In the genomic region with DNA sequence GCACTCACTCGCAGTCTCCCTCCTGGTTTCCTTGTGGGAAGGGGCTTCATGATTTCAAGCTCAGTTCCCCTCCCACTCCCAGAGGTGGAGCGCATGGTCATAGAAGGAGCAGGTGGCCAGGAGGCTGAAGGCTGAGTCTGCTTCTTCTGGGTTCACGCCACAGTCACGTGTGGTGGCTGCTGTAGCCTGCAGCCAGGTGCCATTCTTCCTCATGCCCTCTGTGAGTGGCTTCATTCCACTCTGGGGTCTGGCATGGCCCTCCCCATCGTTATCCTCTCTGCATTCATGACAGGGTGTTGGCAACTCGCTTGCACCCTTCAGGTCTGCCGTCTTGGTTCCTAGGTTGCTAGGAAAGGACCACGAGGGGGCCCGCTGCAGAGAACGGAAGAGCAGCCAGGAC, we compare ENCODE assay signal across 22 cellular contexts.
"Had no signal": no experiment of that assay in that cellular context is flagged by ENCODE, and none has a peak within 500 bp of the region (broad histone marks: within the 10 kb centered on the region; RNA-seq: fewer than 3 reads in every experiment).

No MANE protein-coding gene starts in this region.

- H3K27me3 Mint-ChIP-seq: activated B cell treated with CpG ODN at 0.5 μM for 24 hours; activated CD4-positive, alpha-beta memory T cell treated with anti-CD3 and anti-CD28 coated beads for 36 hours; effector memory CD8-positive, alpha-beta T cell; stimulated activated naive CD8-positive, alpha-beta T cell treated with anti-CD3 and anti-CD28 coated beads, Interleukin-15, Interleukin-2, amounts not matched to agents 100 ng/mL and 50 ng/mL, for 24 hours; type B pancreatic cell had no signal

- ATAC-seq: effector memory CD8-positive, alpha-beta T cell; lower lobe of right lung had no signal

- H3K9me3 ChIP-seq: lower lobe of right lung had no signal

- H3K27ac Mint-ChIP-seq: activated B cell treated with CpG ODN at 0.5 μM for 24 hours; activated CD4-positive, alpha-beta memory T cell treated with anti-CD3 and anti-CD28 coated beads for 36 hours; effector memory CD8-positive, alpha-beta T cell; mesothelial cell of epicardium; stimulated activated naive CD8-positive, alpha-beta T cell treated with anti-CD3 and anti-CD28 coated beads, Interleukin-15, Interleukin-2, amounts not matched to agents 100 ng/mL and 50 ng/mL, for 24 hours had no signal

- H3K27ac ChIP-seq: epithelial cell of prostate, lower lobe of right lung had no signal

- H3K4me3 Mint-ChIP-seq: activated B cell treated with CpG ODN at 0.5 μM for 24 hours; activated CD4-positive, alpha-beta memory T cell treated with anti-CD3 and anti-CD28 coated beads for 36 hours; effector memory CD8-positive, alpha-beta T cell; mesothelial cell of epicardium; stimulated activated naive CD8-positive, alpha-beta T cell treated with anti-CD3 and anti-CD28 coated beads, Interleukin-15, Interleukin-2, amounts not matched to agents 100 ng/mL and 50 ng/mL, for 24 hours; type B pancreatic cell had no signal

- H3K4me3 ChIP-seq: lower lobe of right lung had no signal

- H3K9me3 Mint-ChIP-seq: activated B cell treated with CpG ODN at 0.5 μM for 24 hours; activated CD4-positive, alpha-beta memory T cell treated with anti-CD3 and anti-CD28 coated beads for 36 hours; effector memory CD8-positive, alpha-beta T cell; nephron; stimulated activated naive CD8-positive, alpha-beta T cell treated with anti-CD3 and anti-CD28 coated beads, Interleukin-15, Interleukin-2, amounts not matched to agents 100 ng/mL and 50 ng/mL, for 24 hours; type B pancreatic cell had no signal

- FAIRE-seq: islet of Langerhans had no signal

- DNase-seq: activated B cell treated with CpG ODN at 0.5 μM for 24 hours; activated CD4-positive, alpha-beta memory T cell treated with anti-CD3 and anti-CD28 coated beads for 36 hours; activated CD4-positive, alpha-beta T cell treated with anti-CD3 and anti-CD28 coated beads for 4 hours; activated effector memory CD4-positive, alpha-beta T cell treated with anti-CD3 and anti-CD28 coated beads, Interleukin-2, amount 50 U/mL, for 16 hours; activated naive CD4-positive, alpha-beta T cell treated with anti-CD3 and anti-CD28 coated beads, Interleukin-2, amount 50 U/mL, for 16 hours; activated T-cell treated with anti-CD3 and anti-CD28 coated beads for 4 hours; effector memory CD8-positive, alpha-beta T cell; foreskin fibroblast; hippocampal formation; left colon; lower lobe of right lung; occipital lobe; retina; stimulated activated CD4-positive, alpha-beta T cell treated with anti-CD3 and anti-CD28 coated beads, Interleukin-12 subunit alpha, Interleukin-12 subunit beta, amount 100 ng/mL, for 4 hours; stimulated activated CD4-positive, alpha-beta T cell treated with anti-CD3 and anti-CD28 coated beads, Interleukin-1b, Interleukin-23, amount 100 ng/mL, for 48 hours; stimulated activated CD8-positive, alpha-beta memory T cell treated with anti-CD3 and anti-CD28 coated beads, Interleukin-4, amount 100 ng/mL, for 48 hours had no signal
